In genomic region chr19:45528149-45528743, GRCh38 we compare ENCODE assay signal across 10 cellular contexts. TPM values are rescaled to one million over a fixed set of nuclear protein-coding genes. Genes with fewer than 3 reads are reported as not detected.
A peak's percentile ranks its signal among the peaks of the same experiment; 100 is the strongest.
DNase-seq lines count a peak whose midpoint lies in the region; ATAC-seq and TF ChIP-seq lines count a peak whose summit lies in the region.
"Had no signal": no experiment of that assay in that cellular context is flagged by ENCODE, and none has a peak within 500 bp of the region (broad histone marks: within the 10 kb centered on the region; RNA-seq: fewer than 3 reads in every experiment).

No MANE protein-coding gene starts in this region.

- TF ChIP-seq CTCF in WTC11 (IDR thresholded peaks at IDR 0.05) (no peak), smooth muscle cell (IDR thresholded peaks at IDR 0.05; ENCODE audit: borderline replicate concordance, insufficient read depth, poor library complexity, severe bottlenecking) (no peak)

- WGBS in iPS DF 6.9 (ENCODE audit: insufficient coverage, insufficient read length) = no CpG with 5 or more reads among the region's 17 CpGs
- WGBS in smooth muscle cell (ENCODE audit: low lambda C conversion rate) = 22% methylated on average over 17 of the region's 17 CpGs

- peak; percentile 28 for DNase-seq in NCI-H2171 treated with DMSO at 0.1 percent for 48 hours (lab: John Stamatoyannopoulos, UW)
- no peak for DNase-seq in NCI-H2171 (lab: John Stamatoyannopoulos, UW)
- DNase-seq in WTC11 (ENCODE audit: low spot score) = peak; percentile 71
- peak; percentile 47 for DNase-seq in iPS DF 6.9 (ENCODE audit: low read depth, low spot score)
- no peak for DNase-seq in smooth muscle cell (lab: John Stamatoyannopoulos, UW; ENCODE audit: unreplicated experiment)
- no peak for DNase-seq in UCSD-AML1 (lab: John Stamatoyannopoulos, UW; ENCODE audit: unreplicated experiment)
- no peak for DNase-seq in activated CD8-positive, alpha-beta memory T cell treated with anti-CD3 and anti-CD28 coated beads for 24 hours
- DNase-seq in activated effector memory CD4-positive, alpha-beta T cell treated with anti-CD3 and anti-CD28 coated beads, Interleukin-2, amount 50 U/mL, for 16 hours = no peak
- DNase-seq: activated naive CD8-positive, alpha-beta T cell treated with anti-CD3 and anti-CD28 coated beads, Interleukin-2, amount 10 ng/mL, durations not matched to agents 7 days and 5 days had no signal

- H3K9me3 ChIP-seq in iPS DF 6.9 (ENCODE audit: control insufficient read depth, insufficient read depth, low read length) (no peaks in the 10 kb centered on the region), smooth muscle cell (replicated peaks; ENCODE audit: low read depth) (peaks cover 3% of the 10 kb centered on the region)
- H3K9me3 ChIP-seq: thyroid gland had no signal

- peak overlapping the region; percentile 65 for H3K4me2 ChIP-seq in smooth muscle cell

- H3K27ac ChIP-seq in iPS DF 6.9 (ENCODE audit: low read length) (no peak overlapping the region), smooth muscle cell (ENCODE audit: low read depth) (no peak overlapping the region)
- H3K27ac ChIP-seq: thyroid gland had no signal

- H3K27me3 Mint-ChIP-seq in WTC11 (ENCODE audit: low read depth) = peaks cover 35% of the 10 kb centered on the region
- H3K27me3 Mint-ChIP-seq: activated naive CD8-positive, alpha-beta T cell treated with anti-CD3 and anti-CD28 coated beads, Interleukin-2, amount 10 ng/mL, durations not matched to agents 7 days and 5 days had no signal

- no peaks in the 10 kb centered on the region for H3K27me3 ChIP-seq in iPS DF 6.9 (ENCODE audit: control insufficient read depth, insufficient read depth, low read length)
- no peaks in the 10 kb centered on the region for H3K27me3 ChIP-seq in smooth muscle cell (ENCODE audit: low read depth)
- H3K27me3 ChIP-seq: thyroid gland had no signal

- peaks cover 58% of the 10 kb centered on the region for H4K20me1 ChIP-seq in smooth muscle cell (ENCODE audit: low read depth)

- peak overlapping the region; percentile 84 for H3K4me3 Mint-ChIP-seq in WTC11
- H3K4me3 Mint-ChIP-seq: activated naive CD8-positive, alpha-beta T cell treated with anti-CD3 and anti-CD28 coated beads, Interleukin-2, amount 10 ng/mL, durations not matched to agents 7 days and 5 days had no signal

- H2AFZ ChIP-seq in smooth muscle cell (ENCODE audit: low read depth) = no peak overlapping the region

- H3F3A ChIP-seq in smooth muscle cell (ENCODE audit: low read depth) = peaks cover 25% of the 10 kb centered on the region

- H3K4me1 Mint-ChIP-seq in WTC11 = peaks cover 19% of the 10 kb centered on the region

- POLR2A ChIA-PET in WTC11 (lab: Charles Lee) = interaction anchor here (1.0 to 1.4 kb wide), 5 partner anchors 25 to 149 kb away, joined by 3 to 5 read pairs (median 4); no protein-coding TSS in a partner anchor

- H3K4me3 ChIP-seq in iPS DF 6.9 (ENCODE audit: low read length) (peak overlapping the region; percentile 36; the same call in 1 of the 2 replicates), smooth muscle cell (peak overlapping the region; percentile 40)

- peak; percentile 24 for ATAC-seq in WTC11

- peaks cover 15% of the 10 kb centered on the region for H3K9me3 Mint-ChIP-seq in WTC11

- peak overlapping the region; percentile 84 for H3K27ac Mint-ChIP-seq in WTC11
- H3K27ac Mint-ChIP-seq: activated naive CD8-positive, alpha-beta T cell treated with anti-CD3 and anti-CD28 coated beads, Interleukin-2, amount 10 ng/mL, durations not matched to agents 7 days and 5 days had no signal

- H3K36me3 ChIP-seq in iPS DF 6.9 (ENCODE audit: control insufficient read depth, insufficient read depth, low read length) = peaks cover 13% of the 10 kb centered on the region
- peaks cover 5% of the 10 kb centered on the region for H3K36me3 ChIP-seq in smooth muscle cell (ENCODE audit: low read depth)

- no peak overlapping the region for H3K9ac ChIP-seq in smooth muscle cell (ENCODE audit: low read depth)

- CTCF ChIA-PET in WTC11 (lab: Charles Lee) = interaction anchor here (0.7 to 8.8 kb wide), 25 partner anchors 10 to 164 kb away, joined by 3 to 92 read pairs (median 5); partner anchors contain the start of genes PPM1N and QPCTL

- no peaks in the 10 kb centered on the region for H3K79me2 ChIP-seq in smooth muscle cell (ENCODE audit: low read depth)

- H3K4me1 ChIP-seq in iPS DF 6.9 (ENCODE audit: control insufficient read depth, insufficient read depth, low read length) (peaks cover 6% of the 10 kb centered on the region), smooth muscle cell (ENCODE audit: low read depth) (peaks cover 7% of the 10 kb centered on the region)

- peaks cover 32% of the 10 kb centered on the region for H3K36me3 Mint-ChIP-seq in WTC11

TF ChIP-seq in WTC11, 78 proteins besides CTCF, POLR2A, EP300 and RAD21:
- TF ChIP-seq PRRX2 (CRISPR knock-in tag; IDR thresholded peaks at IDR 0.05) (no peak), SMAD3 (CRISPR knock-in tag; IDR thresholded peaks at IDR 0.05; ENCODE audit: borderline replicate concordance) (0 out of 2 replicates have a peak, but pooled peaks have one; percentile 39), CBFB (CRISPR knock-in tag; IDR thresholded peaks at IDR 0.05; ENCODE audit: low read depth) (0 out of 2 replicates have a peak, but pooled peaks have one; percentile 26), ZMAT4 (CRISPR knock-in tag; IDR thresholded peaks at IDR 0.05) (peak; percentile 70), ZNF532 (CRISPR knock-in tag; IDR thresholded peaks at IDR 0.05; ENCODE audit: borderline replicate concordance) (no peak), EMX1 (CRISPR knock-in tag; IDR thresholded peaks at IDR 0.05) (0 out of 2 replicates have a peak, but pooled peaks have one; percentile 13), CREM (CRISPR knock-in tag; IDR thresholded peaks at IDR 0.05) (0 out of 2 replicates have a peak, but pooled peaks have one; percentile 43), TEAD1 (CRISPR knock-in tag; IDR thresholded peaks at IDR 0.05) (0 out of 2 replicates have a peak, but pooled peaks have one; percentile 14), MAX (CRISPR knock-in tag; IDR thresholded peaks at IDR 0.05) (0 out of 2 replicates have a peak, but pooled peaks have one; percentile 10), ZNF416 (CRISPR knock-in tag; IDR thresholded peaks at IDR 0.05) (peak; percentile 85; the same call in 1 of the 2 replicates)

RNA-seq across cellular contexts. Expression of gene VASP, which starts 21.0 kb away (rescaled TPM):
- total RNA-seq in WTC11 (2021) (143 to 146 TPM (median 144 TPM) in 3 replicates), smooth muscle cell (75.8 and 83.8 TPM in 2 replicates)
- polyA plus RNA-seq in smooth muscle cell = 73.6 and 107 TPM in 2 replicates

RNA-seq across cellular contexts. Expression of gene PPM1N, which starts 30.0 kb away (rescaled TPM):
- 10.3 to 15.1 TPM (median 14.2 TPM) in 3 replicates for total RNA-seq in WTC11 (2021)
- 0.58 TPM in 1 of 2 replicates, not detected in the other for total RNA-seq in smooth muscle cell
- polyA plus RNA-seq in smooth muscle cell = 0.16 and 1.3 TPM in 2 replicates

RNA-seq across cellular contexts. Expression of gene RTN2, which starts 31.4 kb away (rescaled TPM):
- total RNA-seq in WTC11 (2021) = 25.1 to 27.8 TPM (median 27.4 TPM) in 3 replicates
- total RNA-seq in smooth muscle cell = 6.3 and 20.5 TPM in 2 replicates
- 24.4 and 28.0 TPM in 2 replicates for polyA plus RNA-seq in smooth muscle cell

RNA-seq across cellular contexts. Expression of gene OPA3, which starts 56.4 kb away (rescaled TPM):
- 10.1 to 16.1 TPM (median 14.9 TPM) in 3 replicates for total RNA-seq in WTC11 (2021)
- 6.2 and 8.8 TPM in 2 replicates for total RNA-seq in smooth muscle cell
- 10.3 and 13.3 TPM in 2 replicates for polyA plus RNA-seq in smooth muscle cell

Comparison
In these comparisons a context has a peak if more than half of its experiments do, and no peak if none do; other contexts are left out.
1. DNase-seq: peak in NCI-H2171 treated with DMSO at 0.1 percent for 48 hours (single experiment), WTC11 (single experiment) and iPS DF 6.9 (single experiment); none in NCI-H2171 (single experiment), smooth muscle cell (single experiment), UCSD-AML1 (single experiment), activated CD8-positive, alpha-beta memory T cell treated with anti-CD3 and anti-CD28 coated beads for 24 hours (single experiment) and activated effector memory CD4-positive, alpha-beta T cell treated with anti-CD3 and anti-CD28 coated beads, Interleukin-2, amount 50 U/mL, for 16 hours (single experiment).